11 cellular contexts compared by ENCODE assay signal in the genomic region with DNA sequence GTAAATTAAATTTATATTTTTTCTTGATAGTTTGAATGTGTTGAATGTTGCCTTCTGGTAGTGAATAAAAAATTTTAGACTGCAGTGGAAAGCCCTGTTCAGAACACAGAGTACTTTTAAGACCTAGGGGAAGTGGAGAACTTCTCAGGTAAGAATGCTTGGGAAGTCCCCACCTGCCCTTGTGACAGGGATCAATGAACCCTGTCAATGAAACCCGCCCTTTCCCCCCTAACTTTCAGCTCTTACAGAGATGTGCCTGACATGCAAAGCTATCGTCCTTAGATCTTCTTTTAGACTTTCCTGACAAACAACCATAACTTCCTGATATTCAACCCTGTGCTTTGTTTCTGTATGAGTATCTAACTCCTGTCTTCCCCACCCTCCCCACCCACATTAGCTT.
A peak's percentile ranks its signal among the peaks of the same experiment; 100 is the strongest.
DNase-seq lines count a peak whose midpoint lies in the region; ATAC-seq, FAIRE-seq and TF ChIP-seq lines count a peak whose summit lies in the region.
"Had no signal": no experiment of that assay in that cellular context is flagged by ENCODE, and none has a peak within 500 bp of the region (broad histone marks: within the 10 kb centered on the region; RNA-seq: fewer than 3 reads in every experiment).

No MANE protein-coding gene starts in this region.

- H3K9me3 ChIP-seq in transverse colon, result no peaks in the 10 kb centered on the region
- H3K9me3 ChIP-seq in ovary, result no peaks in the 10 kb centered on the region
- H3K9me3 ChIP-seq: HAP-1 had no signal

- H3K4me1 ChIP-seq in transverse colon, result no peaks in the 10 kb centered on the region
- H3K4me1 ChIP-seq in ovary (ENCODE audit: insufficient read depth), result no peaks in the 10 kb centered on the region
- H3K4me1 ChIP-seq: HAP-1 had no signal

- WGBS in transverse colon (ENCODE audit: low coverage in 1 of 2), 2 donors, result 59 to 66% methylated on average over 2 of the region's 2 CpGs
- WGBS in ovary, 3 donors, result 90 to 95% (median 94%) methylated on average over 2 of the region's 2 CpGs

- H3K27me3 ChIP-seq in transverse colon, result no peaks in the 10 kb centered on the region
- no peaks in the 10 kb centered on the region for H3K27me3 ChIP-seq in ovary

- TF ChIP-seq EP300 in transverse colon (IDR thresholded peaks at IDR 0.05; ENCODE audit: low read depth), result no peak
- no peak for TF ChIP-seq EP300 in ovary (IDR thresholded peaks at IDR 0.05)

- intact Hi-C loops in transverse colon (cut with DNase I; ENCODE audit: low total_unique reads), result no loop called here
- intact Hi-C loops in ovary (cut with DNase I), result no loop called here

- in situ Hi-C loops in transverse colon (cut with MboI; ENCODE audit: low pct_ligation_motif_present in 1 of 4, low pct_unique_long_range_greater_than_20kb in 1 of 4, low sequenced_read_pairs in 3 of 4), result no loop called here

- H3K27ac ChIP-seq in transverse colon (no peak overlapping the region), ovary (no peak overlapping the region)

- no peak for TF ChIP-seq POLR2A in H54 (IDR thresholded peaks at IDR 0.05; ENCODE audit: low read depth, low read length)
- TF ChIP-seq POLR2A in transverse colon (IDR thresholded peaks at IDR 0.05), result no peak
- TF ChIP-seq POLR2A in ovary (IDR thresholded peaks at IDR 0.05), result no peak

- no peak for TF ChIP-seq CTCF in transverse colon (IDR thresholded peaks at IDR 0.05)
- no peak for TF ChIP-seq CTCF in ovary (IDR thresholded peaks at IDR 0.05)

- H3K4me3 ChIP-seq in transverse colon (no peak overlapping the region), ovary (no peak overlapping the region)
- H3K4me3 ChIP-seq: HAP-1 had no signal

- peak; percentile 29 for DNase-seq in GM19238 (ENCODE audit: insufficient read length, low spot score)
- DNase-seq in H54 (ENCODE audit: insufficient read length, low spot score), result no peak
- peak; percentile 8 for DNase-seq in transverse colon
- no peak for DNase-seq in ovary
- no peak for DNase-seq in NCI-H1417 treated with DMSO at 0.1 percent for 48 hours (lab: John Stamatoyannopoulos, UW)
- no peak for DNase-seq in NK-92 (lab: John Stamatoyannopoulos, UW; ENCODE audit: unreplicated experiment)
- DNase-seq: aorta, SW 1271 had no signal

- no peaks in the 10 kb centered on the region for H3K36me3 ChIP-seq in transverse colon
- H3K36me3 ChIP-seq in ovary, result no peaks in the 10 kb centered on the region
- H3K36me3 ChIP-seq: HAP-1 had no signal

- ATAC-seq in HG03280 (IDR thresholded peaks at IDR 0.05; ENCODE audit: unreplicated experiment), result peak; percentile 90

- FAIRE-seq in H54 (lab: Jason Lieb, UNC), result peak; percentile 68
- FAIRE-seq: endothelial cell of umbilical vein had no signal

Comparison
In these comparisons a context has a peak if more than half of its experiments do, and no peak if none do; other contexts are left out.
1. DNase-seq: peak in GM19238 (single experiment) and transverse colon (single experiment); none in H54 (single experiment), ovary (0 of 5), NCI-H1417 treated with DMSO at 0.1 percent for 48 hours (single experiment) and NK-92 (single experiment).